In the genomic region with DNA sequence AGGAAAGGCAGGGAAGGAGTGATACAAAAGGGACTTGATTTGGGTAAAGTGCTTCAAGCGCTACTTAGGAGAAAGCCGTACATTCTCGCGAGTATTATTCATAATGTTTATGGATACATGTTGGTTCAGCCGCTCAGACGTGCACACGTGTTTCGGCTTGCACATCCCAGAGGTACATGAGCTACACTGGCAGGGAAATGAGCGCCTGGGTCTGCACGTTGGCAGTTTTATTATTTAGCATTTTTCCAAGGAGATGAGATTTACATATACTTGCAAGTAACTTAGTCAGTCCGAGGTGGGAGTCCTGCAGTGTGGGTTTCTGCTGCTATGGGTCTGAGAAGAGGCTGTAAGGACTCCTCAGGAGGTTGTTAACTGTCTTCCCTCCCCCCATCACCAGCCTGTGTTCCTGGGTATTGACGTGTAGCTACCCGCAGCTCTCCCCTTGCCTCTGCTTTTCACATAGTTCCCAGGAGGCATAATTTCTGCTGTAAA, we compare ENCODE assay signal across 1 cellular context.
A peak's percentile ranks its signal among the peaks of the same experiment; 100 is the strongest.
TF ChIP-seq lines count a peak whose summit lies in the region.

No MANE protein-coding gene starts in this region.

TF ChIP-seq in H1, 55 proteins besides CTCF, POLR2A, EP300 and RAD21 (continued from another document):
- TF ChIP-seq RBBP5 (IDR thresholded peaks at IDR 0.05; ENCODE audit: borderline replicate concordance, low read depth, low read length) (0 out of 2 replicates have a peak, but pooled peaks have one; percentile 28), SUZ12 (IDR thresholded peaks at IDR 0.05; ENCODE audit: low read length) (peak; percentile 48; the same call in 1 of the 2 replicates), EZH2 (IDR thresholded peaks at IDR 0.05; ENCODE audit: low read depth, low read length, severe bottlenecking) (peak; percentile 35)
